Comparison of ENCODE assay signal across 16 cellular contexts in genomic region chr10:124146491-124146890, GRCh38.
"Had no signal": no experiment of that assay in that cellular context is flagged by ENCODE, and none has a peak within 500 bp of the region (broad histone marks: within the 10 kb centered on the region; RNA-seq: fewer than 3 reads in every experiment).

No MANE protein-coding gene starts in this region.

- H3K9me3 ChIP-seq: heart left ventricle, psoas muscle, right lobe of liver, stomach had no signal

- H3K27me3 ChIP-seq: dorsolateral prefrontal cortex, heart left ventricle, right lobe of liver, stomach had no signal

- H3K36me3 ChIP-seq: heart left ventricle, right lobe of liver, stomach had no signal

- H3K27ac ChIP-seq: psoas muscle had no signal

- ATAC-seq: heart left ventricle; naive thymus-derived CD4-positive, alpha-beta T cell; psoas muscle; right lobe of liver; stimulated activated naive B cell treated with anti-CD40 and anti-IgM and Interleukin-4, amounts not matched to agents 10 μg/mL and 1 μg/mL and 100 μg/mL, for 72 hours had no signal

- H3K4me3 ChIP-seq: dorsolateral prefrontal cortex, heart left ventricle, psoas muscle, right lobe of liver, stomach had no signal

- DNase-seq: cortex of kidney; dorsolateral prefrontal cortex; effector CD8-positive, alpha-beta T cell; heart left ventricle; hippocampal formation; kidney glomerular epithelial cell; naive thymus-derived CD4-positive, alpha-beta T cell; nephron progenitor cell; psoas muscle; retina; right lobe of liver; stimulated activated CD4-positive, alpha-beta T cell treated with anti-CD3 and anti-CD28 coated beads, Interleukin-2, amount 100 ng/mL, for 24 hours; stimulated activated CD4-positive, alpha-beta T cell treated with anti-CD3 and anti-CD28 coated beads, Interleukin-4, amount 100 ng/mL, for 4 hours; stimulated activated naive B cell treated with anti-CD40 and anti-IgM and Interleukin-4, amounts not matched to agents 10 μg/mL and 1 μg/mL and 100 μg/mL, for 72 hours; stomach; trophoblast cell had no signal
